In genomic region chr7:26165950-26166680, GRCh38 we compare ENCODE assay signal across 1 cellular context.
TF ChIP-seq lines count a peak whose summit lies in the region.

No MANE protein-coding gene starts in this region.

TF ChIP-seq in H1, 55 proteins besides CTCF, POLR2A, EP300 and RAD21:
- TF ChIP-seq TCF12 (IDR thresholded peaks at IDR 0.05; ENCODE audit: low read depth, low read length) (no peak), ASH2L (IDR thresholded peaks at IDR 0.05; ENCODE audit: low read length) (no peak), SAP30 (IDR thresholded peaks at IDR 0.05; ENCODE audit: insufficient read depth, insufficient replicate concordance, low read length) (no peak), JUND (IDR thresholded peaks at IDR 0.05; ENCODE audit: low read length) (no peak), TAF1 (IDR thresholded peaks at IDR 0.05; ENCODE audit: low read depth, low read length) (no peak), E2F6 (IDR thresholded peaks at IDR 0.05) (no peak), HDAC6 (IDR thresholded peaks at IDR 0.05; ENCODE audit: low read depth, low read length) (no peak), POU5F1 (IDR thresholded peaks at IDR 0.05; ENCODE audit: low read depth, low read length) (no peak)
